ENCODE assay signal across 10 cellular contexts in the genomic region with DNA sequence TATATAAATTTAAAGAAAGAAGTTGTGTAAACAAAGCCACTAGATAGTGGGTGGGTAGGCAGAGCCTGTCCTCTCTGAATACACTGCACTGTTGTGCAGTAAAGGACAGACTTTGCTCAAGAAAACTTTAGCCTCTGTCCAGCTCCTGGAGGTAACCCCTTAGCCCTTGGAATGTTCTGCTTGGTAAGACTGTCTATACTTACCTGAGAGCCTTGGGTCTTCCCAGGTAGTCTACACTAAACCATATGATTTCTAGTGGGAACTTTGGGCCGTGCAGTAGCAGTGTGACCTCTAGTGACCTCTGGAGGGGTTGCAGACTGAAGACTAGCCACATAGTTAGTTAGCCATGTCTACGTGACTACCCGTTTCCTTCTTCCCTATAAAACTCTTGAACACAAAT.
DNase-seq lines count a peak whose midpoint lies in the region; TF ChIP-seq lines count a peak whose summit lies in the region.
"Had no signal": no experiment of that assay in that cellular context is flagged by ENCODE, and none has a peak within 500 bp of the region (broad histone marks: within the 10 kb centered on the region; RNA-seq: fewer than 3 reads in every experiment).

No MANE protein-coding gene starts in this region.

- H3K27ac ChIP-seq in WERI-Rb-1 (no peak overlapping the region), testis (no peak overlapping the region)

- H3K4me3 ChIP-seq in WERI-Rb-1 (ENCODE audit: low read depth, low read length) (no peak overlapping the region), testis (no peak overlapping the region)

- intact Hi-C loops in testis (cut with DNase I; ENCODE audit: low total_unique reads) = no loop called here

- peak; percentile 24 for DNase-seq in SIG-M5 treated with dmso at 0.1 percent for 504 hours (lab: John Stamatoyannopoulos, UW; ENCODE audit: unreplicated experiment)
- no peak for DNase-seq in SIG-M5 (lab: John Stamatoyannopoulos, UW)
- peak; percentile 5 for DNase-seq in HT-29 (ENCODE audit: low spot score)
- peak; percentile 58 for DNase-seq in WERI-Rb-1
- peak; percentile 32 for DNase-seq in testis
- no peak for DNase-seq in AG08396 (ENCODE audit: low spot score)
- no peak for DNase-seq in activated effector memory CD4-positive, alpha-beta T cell treated with anti-CD3 and anti-CD28 coated beads, Interleukin-2, amount 50 U/mL, for 16 hours
- DNase-seq in NCI-H2196 treated with DMSO at 0.1 percent for 48 hours (lab: John Stamatoyannopoulos, UW; ENCODE audit: unreplicated experiment) = no peak
- DNase-seq: activated T-cell treated with anti-CD3 and anti-CD28 coated beads for 4 hours, C1 segment of cervical spinal cord had no signal

- no peaks in the 10 kb centered on the region for H3K27me3 ChIP-seq in WERI-Rb-1 (ENCODE audit: insufficient read depth, low read depth, severe bottlenecking)
- no peaks in the 10 kb centered on the region for H3K27me3 ChIP-seq in testis

- H3K9me3 ChIP-seq in WERI-Rb-1 (ENCODE audit: severe bottlenecking) = no peaks in the 10 kb centered on the region
- no peaks in the 10 kb centered on the region for H3K9me3 ChIP-seq in testis

- no peaks in the 10 kb centered on the region for H3K4me1 ChIP-seq in testis

- H3K36me3 ChIP-seq in WERI-Rb-1 = no peaks in the 10 kb centered on the region
- H3K36me3 ChIP-seq in testis (ENCODE audit: low read depth, missing control alignments) = no peaks in the 10 kb centered on the region

- peak; percentile 77 for TF ChIP-seq CTCF in WERI-Rb-1 (IDR thresholded peaks at IDR 0.05; ENCODE audit: low read depth, low read length)
- TF ChIP-seq CTCF in testis (IDR thresholded peaks at IDR 0.05) = no peak

- WGBS in testis, 2 donors = 73 to 77% methylated on average over 3 of the region's 3 CpGs

- no peak for TF ChIP-seq POLR2A in testis (IDR thresholded peaks at IDR 0.05)

Comparison
In these comparisons a context has a peak if more than half of its experiments do, and no peak if none do; other contexts are left out.
1. DNase-seq: peak in SIG-M5 treated with dmso at 0.1 percent for 504 hours (single experiment), HT-29 (single experiment), WERI-Rb-1 (single experiment) and testis (single experiment); none in SIG-M5 (single experiment), AG08396 (single experiment), activated effector memory CD4-positive, alpha-beta T cell treated with anti-CD3 and anti-CD28 coated beads, Interleukin-2, amount 50 U/mL, for 16 hours (single experiment) and NCI-H2196 treated with DMSO at 0.1 percent for 48 hours (single experiment).